ENCODE assay signal across 10 cellular contexts in genomic region chr2:217929757-217930707, GRCh38.
DNase-seq lines count a peak whose midpoint lies in the region; ATAC-seq and TF ChIP-seq lines count a peak whose summit lies in the region.
"Had no signal": no experiment of that assay in that cellular context is flagged by ENCODE, and none has a peak within 500 bp of the region (broad histone marks: within the 10 kb centered on the region; RNA-seq: fewer than 3 reads in every experiment).

No MANE protein-coding gene starts in this region.

- ATAC-seq in esophagus mucosa (peak; percentile 75), mucosa of descending colon (peak; percentile 17), HG02970 (IDR thresholded peaks at IDR 0.05; ENCODE audit: low FRiP score, unreplicated experiment) (no peak)
- ATAC-seq in stimulated activated memory B cell treated with anti-CD40 and anti-IgM and Interleukin-4, amounts not matched to agents 10 μg/mL and 1 μg/mL and 100 μg/mL, for 72 hours = no peak
- ATAC-seq: effector memory CD8-positive, alpha-beta T cell had no signal

- peaks cover 33% of the 10 kb centered on the region for H3K27me3 Mint-ChIP-seq in stimulated activated memory B cell treated with anti-CD40 and anti-IgM and Interleukin-4, amounts not matched to agents 10 μg/mL and 1 μg/mL and 100 μg/mL, for 72 hours

- 60 to 61% methylated on average over 14 of the region's 14 CpGs for WGBS in tibial nerve, 2 donors

- H3K36me3 ChIP-seq in Peyer's patch (no peaks in the 10 kb centered on the region), mucosa of descending colon (ENCODE audit: low read depth) (no peaks in the 10 kb centered on the region), tibial nerve (no peaks in the 10 kb centered on the region)

- H3K9me3 ChIP-seq in Peyer's patch (no peaks in the 10 kb centered on the region), mucosa of descending colon (no peaks in the 10 kb centered on the region), tibial nerve (no peaks in the 10 kb centered on the region)

- H3K4me3 ChIP-seq in Peyer's patch (no peak overlapping the region), mucosa of descending colon (no peak overlapping the region), tibial nerve (peak overlapping the region in 1 of 4 donors; percentile 5)

- H3K27me3 ChIP-seq in Peyer's patch (no peaks in the 10 kb centered on the region), tibial nerve (no peaks in the 10 kb centered on the region)

- TF ChIP-seq CTCF in Peyer's patch (IDR thresholded peaks at IDR 0.05) (no peak), mucosa of descending colon (IDR thresholded peaks at IDR 0.05) (no peak), tibial nerve (IDR thresholded peaks at IDR 0.05) (no peak)

- intact Hi-C loops in mucosa of descending colon (cut with DNase I, micrococcal nuclease) = no loop called here

- H3K4me3 Mint-ChIP-seq in stimulated activated memory B cell treated with anti-CD40 and anti-IgM and Interleukin-4, amounts not matched to agents 10 μg/mL and 1 μg/mL and 100 μg/mL, for 72 hours = no peak overlapping the region
- H3K4me3 Mint-ChIP-seq: effector memory CD8-positive, alpha-beta T cell; memory B cell had no signal

- peak in 1 of 2 donors; percentile 44 for TF ChIP-seq EP300 in tibial nerve (IDR thresholded peaks at IDR 0.05)

- no peaks in the 10 kb centered on the region for H3K36me3 Mint-ChIP-seq in stimulated activated memory B cell treated with anti-CD40 and anti-IgM and Interleukin-4, amounts not matched to agents 10 μg/mL and 1 μg/mL and 100 μg/mL, for 72 hours
- H3K36me3 Mint-ChIP-seq: memory B cell had no signal

- peaks cover 14% of the 10 kb centered on the region for H3K4me1 Mint-ChIP-seq in stimulated activated memory B cell treated with anti-CD40 and anti-IgM and Interleukin-4, amounts not matched to agents 10 μg/mL and 1 μg/mL and 100 μg/mL, for 72 hours
- H3K4me1 Mint-ChIP-seq: memory B cell had no signal

- no peaks in the 10 kb centered on the region for H3K9me3 Mint-ChIP-seq in stimulated activated memory B cell treated with anti-CD40 and anti-IgM and Interleukin-4, amounts not matched to agents 10 μg/mL and 1 μg/mL and 100 μg/mL, for 72 hours
- H3K9me3 Mint-ChIP-seq: effector memory CD8-positive, alpha-beta T cell; memory B cell had no signal

- H3K27ac Mint-ChIP-seq in stimulated activated memory B cell treated with anti-CD40 and anti-IgM and Interleukin-4, amounts not matched to agents 10 μg/mL and 1 μg/mL and 100 μg/mL, for 72 hours = no peak overlapping the region
- H3K27ac Mint-ChIP-seq: effector memory CD8-positive, alpha-beta T cell; memory B cell had no signal

- H3K4me1 ChIP-seq in Peyer's patch (peaks cover 0 to 64% (median 0%) of the 10 kb centered on the region in 4 donors), mucosa of descending colon (ENCODE audit: low read depth) (peaks cover 12% of the 10 kb centered on the region), tibial nerve (peaks cover 0 to 99% (median 77%) of the 10 kb centered on the region in 4 donors)

- peak overlapping the region; percentile 50 to 92 (median 69) for H3K27ac ChIP-seq in Peyer's patch
- peak overlapping the region; percentile 66 to 91 (median 76) for H3K27ac ChIP-seq in tibial nerve

- TF ChIP-seq POLR2A in Peyer's patch (IDR thresholded peaks at IDR 0.05) = no peak
- no peak for TF ChIP-seq POLR2A in tibial nerve (IDR thresholded peaks at IDR 0.05)

- DNase-seq in Peyer's patch (no peak), mucosa of descending colon (peak in 1 of 3 donors; percentile 43), tibial nerve (ENCODE audit: low spot score in 2 of 2) (no peak), iPS-NIHi11 (ENCODE audit: low spot score) (no peak)
- DNase-seq: effector memory CD8-positive, alpha-beta T cell; NCI-H446 had no signal

Comparison
In these comparisons a context has a peak if more than half of its experiments do, and no peak if none do; other contexts are left out.
1. ATAC-seq: peak in esophagus mucosa (single experiment) and mucosa of descending colon (single experiment); none in HG02970 (single experiment) and stimulated activated memory B cell treated with anti-CD40 and anti-IgM and Interleukin-4, amounts not matched to agents 10 μg/mL and 1 μg/mL and 100 μg/mL, for 72 hours (single experiment).